ENCODE assay signal across 6 cellular contexts in the genomic region with DNA sequence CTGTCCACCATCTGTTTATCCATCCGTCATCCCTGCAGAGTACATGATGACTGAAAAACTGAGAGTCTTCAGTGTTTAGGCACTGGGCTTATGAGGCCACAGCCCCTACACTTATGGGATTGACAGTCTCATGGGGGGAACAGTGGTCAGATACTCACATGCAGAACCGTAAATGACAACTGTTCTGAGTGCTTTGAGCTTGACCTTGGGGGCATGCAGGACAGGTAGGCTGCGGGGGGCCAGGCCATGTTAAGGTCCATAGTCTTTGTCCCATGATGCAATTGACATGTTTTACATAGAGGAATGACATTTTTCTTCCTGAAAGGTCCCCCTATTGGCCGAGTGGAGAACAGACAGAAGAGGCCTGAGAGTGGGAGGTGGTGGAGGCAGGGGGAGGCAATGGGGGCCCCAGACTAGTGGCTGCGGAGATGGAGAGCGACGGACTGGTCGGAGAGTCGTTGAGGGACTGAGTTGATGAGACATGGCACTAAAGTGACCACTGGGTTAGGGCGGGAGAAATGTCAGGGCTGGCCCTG. TPM values are rescaled to one million over a fixed set of nuclear protein-coding genes. Genes with fewer than 3 reads are reported as not detected.
DNase-seq lines count a peak whose midpoint lies in the region; ATAC-seq, FAIRE-seq and TF ChIP-seq lines count a peak whose summit lies in the region.
"Not testable (repeated sequence)": the region's sequence is repeated elsewhere in the genome, so short reads cannot be mapped to it uniquely, and the experiment has no call there.

No MANE protein-coding gene starts in this region.

- not testable (repeated sequence) for H3K4me3 ChIP-seq in GM23338; HCT116 (replicated peaks in 1 of 2; ENCODE audit: low read depth in 1 of 2, low read length in 2 of 2); K562; HepG2 (replicated peaks in 1 of 3; ENCODE audit: insufficient read depth in 1 of 3, low read depth in 2 of 3, low read length in 3 of 3)

- intact Hi-C loops in HCT116 (cut with micrococcal nuclease); K562 (cut with micrococcal nuclease); HepG2 (cut with micrococcal nuclease; ENCODE audit: unreplicated experiment): not testable (repeated sequence)

- not testable (repeated sequence) for H3K27ac Mint-ChIP-seq in GM23338, WTC11
- peak overlapping the region; percentile 41 for H3K27ac Mint-ChIP-seq in activated CD4-positive, alpha-beta T cell treated with anti-CD3 and anti-CD28 coated beads, Interleukin-2, amount 10 ng/mL, durations not matched to agents 7 days and 5 days

- CTCF ChIA-PET in HCT116 (lab: Charles Lee); WTC11 (lab: Charles Lee); activated CD4-positive, alpha-beta T cell treated with anti-CD3 and anti-CD28 coated beads, Interleukin-2, amount 10 ng/mL, durations not matched to agents 7 days and 5 days (lab: Charles Lee); K562 (lab: Yijun Ruan, JAX; ENCODE audit: low intra/inter-chr PET ratio); HepG2 (lab: Yijun Ruan, JAX; ENCODE audit: low intra/inter-chr PET ratio, low total read pairs): not testable (repeated sequence)

- H3K4me2 ChIP-seq in GM23338; HCT116 (ENCODE audit: low read length); K562 (ENCODE audit: insufficient read depth, low read length); HepG2 (ENCODE audit: low read depth, low read length): not testable (repeated sequence)

- not testable (repeated sequence) for H3K4me3 Mint-ChIP-seq in GM23338; WTC11; activated CD4-positive, alpha-beta T cell treated with anti-CD3 and anti-CD28 coated beads, Interleukin-2, amount 10 ng/mL, durations not matched to agents 7 days and 5 days

- POLR2A ChIA-PET in HCT116 (lab: Charles Lee); WTC11 (lab: Charles Lee); activated CD4-positive, alpha-beta T cell treated with anti-CD3 and anti-CD28 coated beads, Interleukin-2, amount 10 ng/mL, durations not matched to agents 7 days and 5 days (lab: Charles Lee); K562 (lab: Yijun Ruan, JAX); HepG2 (lab: Yijun Ruan, JAX): not testable (repeated sequence)

- not testable (repeated sequence) for H3K9me1 ChIP-seq in K562 (ENCODE audit: control insufficient read depth, insufficient read depth, low read length)

- not testable (repeated sequence) for H3K27me3 ChIP-seq in GM23338 (ENCODE audit: insufficient read depth); HCT116 (ENCODE audit: insufficient read depth, low read length); K562 (ENCODE audit: control insufficient read depth in 2 of 2, insufficient read depth in 2 of 2, low read length in 2 of 2); HepG2 (ENCODE audit: control insufficient read depth in 1 of 2, insufficient read depth in 2 of 2, low read length in 2 of 2)

- not testable (repeated sequence) for TF ChIP-seq EP300 in K562 (IDR thresholded peaks at IDR 0.05; ENCODE audit: low read length); HepG2 (IDR thresholded peaks at IDR 0.05; ENCODE audit: low read depth in 2 of 2, low read length in 2 of 2); HepG2 (CRISPR knock-in tag; IDR thresholded peaks at IDR 0.05; ENCODE audit: borderline replicate concordance)

- H3K27me3 Mint-ChIP-seq in GM23338 (ENCODE audit: insufficient read depth, low read depth, poor library complexity); WTC11 (ENCODE audit: low read depth); activated CD4-positive, alpha-beta T cell treated with anti-CD3 and anti-CD28 coated beads, Interleukin-2, amount 10 ng/mL, durations not matched to agents 7 days and 5 days: not testable (repeated sequence)

- H3K9me3 Mint-ChIP-seq in GM23338; WTC11; activated CD4-positive, alpha-beta T cell treated with anti-CD3 and anti-CD28 coated beads, Interleukin-2, amount 10 ng/mL, durations not matched to agents 7 days and 5 days: not testable (repeated sequence)

- FAIRE-seq in K562 (lab: Jason Lieb, UNC); HepG2 (lab: Jason Lieb, UNC): not testable (repeated sequence)

- not testable (repeated sequence) for H3K27ac ChIP-seq in GM23338 (ENCODE audit: low read depth); HCT116 (ENCODE audit: low read depth, low read length); K562 (ENCODE audit: extremely low read depth, low read depth, low read length)
- H3K27ac ChIP-seq in HepG2 (ENCODE audit: extremely low read length, insufficient read depth, low read length): peak overlapping the region; percentile 94

- BruUV-seq in HCT116 (replicated peaks; lab: Mats Ljungman, UMichigan); K562 (replicated peaks; lab: Mats Ljungman, UMichigan); HepG2 (replicated peaks; lab: Mats Ljungman, UMichigan): not testable (repeated sequence)

- no CpG with 5 or more reads among the region's 10 CpGs for WGBS in K562 (ENCODE audit: insufficient coverage, low coverage, missing lambda C conversion rate)
- WGBS in HepG2 (ENCODE audit: low lambda C conversion rate): 70% methylated on average over 8 of the region's 10 CpGs

- not testable (repeated sequence) for TF ChIP-seq RAD21 in HCT116 (IDR thresholded peaks at IDR 0.05; ENCODE audit: low read depth); K562 (CRISPR knock-in tag; conservative IDR thresholded peaks at IDR 0.05 in 1 of 2, IDR thresholded peaks at IDR 0.05 in 1 of 2); HepG2 (CRISPR knock-in tag; IDR thresholded peaks at IDR 0.05)

- H3K9me3 ChIP-seq in HCT116 (ENCODE audit: control insufficient read depth in 1 of 2, insufficient read depth in 1 of 2, low read depth in 1 of 2, low read length in 2 of 2); K562 (replicated peaks; ENCODE audit: control insufficient read depth, insufficient read depth, low read depth, low read length); HepG2 (ENCODE audit: low read length): not testable (repeated sequence)

- not testable (repeated sequence) for H4K20me1 ChIP-seq in GM23338 (replicated peaks; ENCODE audit: insufficient read depth); HCT116 (ENCODE audit: insufficient read depth); K562 (replicated peaks; ENCODE audit: control insufficient read depth, insufficient read depth, low read length); HepG2 (ENCODE audit: insufficient read depth, low read length)

- not testable (repeated sequence) for H3K4me1 Mint-ChIP-seq in GM23338; WTC11; activated CD4-positive, alpha-beta T cell treated with anti-CD3 and anti-CD28 coated beads, Interleukin-2, amount 10 ng/mL, durations not matched to agents 7 days and 5 days

- not testable (repeated sequence) for TF ChIP-seq POLR2A in HCT116 (IDR thresholded peaks at IDR 0.05; ENCODE audit: borderline replicate concordance, extremely low read depth, insufficient read depth, insufficient read length); K562 (conservative IDR thresholded peaks at IDR 0.05); HepG2 (IDR thresholded peaks at IDR 0.05; ENCODE audit: insufficient read depth in 1 of 2, low read depth in 2 of 2, low read length in 2 of 2)

- not testable (repeated sequence) for H3K79me2 ChIP-seq in GM23338 (replicated peaks; ENCODE audit: insufficient read depth); HCT116 (ENCODE audit: insufficient read depth, low read length); K562 (ENCODE audit: control insufficient read depth, insufficient read depth, low read length); HepG2 (ENCODE audit: insufficient read depth, low read length)

- not testable (repeated sequence) for H3K9me2 ChIP-seq in GM23338 (ENCODE audit: insufficient read depth); HCT116 (ENCODE audit: insufficient read depth)

- TF ChIP-seq CTCF in GM23338 (conservative IDR thresholded peaks at IDR 0.05; ENCODE audit: low read depth in 2 of 2); HCT116 (IDR thresholded peaks at IDR 0.05 in 2 of 3, conservative IDR thresholded peaks at IDR 0.05 in 1 of 3; ENCODE audit: borderline replicate concordance in 1 of 3, insufficient read depth in 1 of 3, low read depth in 2 of 3, low read length in 2 of 3); WTC11 (IDR thresholded peaks at IDR 0.05); K562 (IDR thresholded peaks at IDR 0.05 in 2 of 3, conservative IDR thresholded peaks at IDR 0.05 in 1 of 3; ENCODE audit: insufficient read depth in 2 of 3, low read depth in 1 of 3, low read length in 3 of 3): not testable (repeated sequence)
- peak; percentile 52 for TF ChIP-seq CTCF in HepG2 (CRISPR knock-in tag; IDR thresholded peaks at IDR 0.05)

- H3K36me3 Mint-ChIP-seq in GM23338 (ENCODE audit: low read depth): peaks cover 14% of the 10 kb centered on the region; the same call in 2 of the 3 replicates
- H3K36me3 Mint-ChIP-seq in WTC11: peaks cover 13% of the 10 kb centered on the region
- not testable (repeated sequence) for H3K36me3 Mint-ChIP-seq in activated CD4-positive, alpha-beta T cell treated with anti-CD3 and anti-CD28 coated beads, Interleukin-2, amount 10 ng/mL, durations not matched to agents 7 days and 5 days (ENCODE audit: low read depth)

- H3F3A ChIP-seq in GM23338 (replicated peaks; ENCODE audit: low read depth): not testable (repeated sequence)

- H2AFZ ChIP-seq in GM23338; HCT116 (ENCODE audit: low read depth, low read length, poor library complexity, severe bottlenecking); K562 (ENCODE audit: low read depth, low read length); HepG2 (ENCODE audit: low read length): not testable (repeated sequence)

- in situ Hi-C loops in K562 (cut with MboI); HepG2 (cut with HindIII; ENCODE audit: extremely low pct_ligation_motif_present, low pct_unique_long_range_greater_than_20kb): not testable (repeated sequence)

- not testable (repeated sequence) for DNase-seq in GM23338 (ENCODE audit: low spot score); HCT116 (ENCODE audit: low read depth, low spot score); WTC11 (ENCODE audit: low spot score); activated CD4-positive, alpha-beta T cell treated with anti-CD3 and anti-CD28 coated beads, Interleukin-2, amount 10 ng/mL, durations not matched to agents 7 days and 5 days; K562 (ENCODE audit: extremely low read depth in 1 of 4, low spot score in 3 of 4); HepG2 (ENCODE audit: low spot score)

- H3K4me1 ChIP-seq in GM23338 (ENCODE audit: insufficient read depth); HCT116 (ENCODE audit: control insufficient read depth in 1 of 2, insufficient read depth in 2 of 2, low read length in 2 of 2); K562 (replicated peaks in 1 of 2; ENCODE audit: control insufficient read depth in 2 of 2, insufficient read depth in 2 of 2, low read length in 2 of 2): not testable (repeated sequence)
- H3K4me1 ChIP-seq in HepG2 (ENCODE audit: insufficient read depth, low read length): peaks cover 26% of the 10 kb centered on the region

- H3K36me3 ChIP-seq in GM23338 (ENCODE audit: insufficient read depth); HCT116 (ENCODE audit: control insufficient read depth in 1 of 2, insufficient read depth in 2 of 2, low read length in 2 of 2); K562 (ENCODE audit: control insufficient read depth, insufficient read depth, low read length); HepG2 (replicated peaks in 1 of 2; ENCODE audit: control insufficient read depth in 1 of 2, insufficient read depth in 2 of 2, low read length in 2 of 2): not testable (repeated sequence)

- H3K9ac ChIP-seq in HCT116 (ENCODE audit: low read length); K562 (ENCODE audit: insufficient read depth in 1 of 2, low read depth in 2 of 2, low read length in 2 of 2): not testable (repeated sequence)
- peak overlapping the region; percentile 71 for H3K9ac ChIP-seq in HepG2 (ENCODE audit: insufficient read depth, low read depth, low read length)

- ATAC-seq in GM23338 (peak; percentile 73), HCT116 (peak; percentile 77), WTC11 (peak; percentile 81), K562 (peak; percentile 64), HepG2 (peak; percentile 23)

- RAD21 ChIA-PET in HCT116 (lab: Charles Lee; ENCODE audit: low non-redundant PET in 1 of 2, low total read pairs in 2 of 2, uncharacterized antibody in 2 of 2, unreplicated experiment in 2 of 2): not testable (repeated sequence)

RNA-seq across cellular contexts. Expression of gene NOMO1, which starts 39.5 kb away (rescaled TPM):
- 95.6 and 145 TPM in 2 replicates for total RNA-seq in GM23338 (2014; rRNA removed; shearing (Covaris generic))
- polyA plus RNA-seq in GM23338 (2016; fragmentation: Nextera tagmentation; extraction: Ambion mirVana): 53.7 and 55.0 TPM in 2 replicates
- 122 TPM for total RNA-seq in HCT116 (2021; ENCODE audit: unreplicated experiment)
- 126 and 138 TPM in 2 replicates for polyA plus RNA-seq in HCT116 (2012)
- total RNA-seq in WTC11 (2021): 100.0 to 112 TPM (median 101 TPM) in 3 replicates
- total RNA-seq in activated CD4-positive, alpha-beta T cell treated with anti-CD3 and anti-CD28 coated beads, Interleukin-2, amount 10 ng/mL, durations not matched to agents 7 days and 5 days: 10 to 100 TPM; 44.1 to 54.9 TPM
- 81.8 and 143 TPM in 2 replicates for total RNA-seq in K562 (2011; cell fraction: chromatin; rRNA removed; ENCODE audit: low replicate concordance)
- total RNA-seq in K562 (2011; cell fraction: nucleolus; rRNA removed): 144 and 152 TPM in 2 replicates
- total RNA-seq in K562 (2011; cell fraction: nucleoplasm; rRNA removed): 113 and 127 TPM in 2 replicates
- total RNA-seq in K562 (2014; rRNA removed): 30.3 and 49.3 TPM in 2 replicates
- 39.0 and 42.1 TPM in 2 replicates for total RNA-seq in K562 (2014; rRNA removed; fragmentation: Illumina TruSeq; extraction: Trizol)
- 51.4 and 51.7 TPM in 2 replicates for total RNA-seq in K562 (2015; rRNA removed; fragmentation: Illumina TruSeq; extraction: Trizol)
- total RNA-seq in K562 (2021): 74.2 and 76.9 TPM in 2 replicates
- 34.6 and 38.7 TPM in 2 replicates for polyA plus RNA-seq in K562 (2011; rRNA removed)
- 31.0 and 42.1 TPM in 2 replicates for polyA plus RNA-seq in K562 (2011; cell fraction: cytosol; rRNA removed)
- 52.4 and 56.6 TPM in 2 replicates for polyA plus RNA-seq in K562 (2011; cell fraction: nucleus; rRNA removed)
- polyA plus RNA-seq in K562 (2012): 53.8 and 76.0 TPM in 2 replicates
- polyA plus RNA-seq in K562 (2014; fragmentation: Illumina TruSeq; extraction: Trizol): 90.1 and 106 TPM in 2 replicates
- polyA plus RNA-seq in K562 (2014; fragmentation: Nextera tagmentation; extraction: Ambion mirVana): 10 to 100 TPM; 13.3 to 21.7 TPM
- 27.2 and 36.5 TPM in 2 replicates for polyA plus RNA-seq in K562 (2014; rRNA removed)
- polyA minus RNA-seq in K562 (2011; rRNA and poly(A)+ RNA removed): 52.7 and 76.2 TPM in 2 replicates
- 86.1 and 86.6 TPM in 2 replicates for polyA minus RNA-seq in K562 (2011; cell fraction: cytosol; rRNA and poly(A)+ RNA removed)
- 15.9 and 37.3 TPM in 2 replicates for polyA minus RNA-seq in K562 (2011; cell fraction: nucleus; rRNA and poly(A)+ RNA removed)
- 91.7 and 176 TPM in 2 replicates for total RNA-seq in HepG2 (2016; rRNA removed; fragmentation: Illumina TruSeq; extraction: Trizol)
- 23.7 and 26.9 TPM in 2 replicates for total RNA-seq in HepG2 (2016; cell fraction: cytosol; rRNA removed; fragmentation: Illumina TruSeq; extraction: Trizol; ENCODE audit: low read depth)
- total RNA-seq in HepG2 (2016; cell fraction: insoluble cytoplasmic fraction; rRNA removed; fragmentation: Illumina TruSeq; extraction: Trizol): 79.8 and 173 TPM in 2 replicates
- total RNA-seq in HepG2 (2016; cell fraction: membrane; rRNA removed; fragmentation: Illumina TruSeq; extraction: Trizol): 56.9 and 69.3 TPM in 2 replicates
- total RNA-seq in HepG2 (2016; cell fraction: nucleus; rRNA removed; fragmentation: Illumina TruSeq; extraction: Trizol): 167 and 204 TPM in 2 replicates
- polyA plus RNA-seq in HepG2 (2011; rRNA removed): 243 and 289 TPM in 2 replicates
- polyA plus RNA-seq in HepG2 (2011; cell fraction: cytosol; rRNA removed): 201 and 203 TPM in 2 replicates
- 179 and 192 TPM in 2 replicates for polyA plus RNA-seq in HepG2 (2011; cell fraction: nucleus; rRNA removed)
- polyA plus RNA-seq in HepG2 (2012): 230 and 254 TPM in 2 replicates
- polyA plus RNA-seq in HepG2 (2016; cell fraction: cytosol; fragmentation: Illumina TruSeq; extraction: Trizol; ENCODE audit: low read depth): 21.0 and 22.5 TPM in 2 replicates
- 73.1 and 87.0 TPM in 2 replicates for polyA plus RNA-seq in HepG2 (2016; cell fraction: insoluble cytoplasmic fraction; fragmentation: Illumina TruSeq; extraction: Trizol; ENCODE audit: low read depth)
- polyA plus RNA-seq in HepG2 (2016; cell fraction: membrane; fragmentation: Illumina TruSeq; extraction: Trizol; ENCODE audit: low read depth): 39.3 and 45.7 TPM in 2 replicates
- polyA plus RNA-seq in HepG2 (2016; cell fraction: nucleus; fragmentation: Illumina TruSeq; extraction: Trizol; ENCODE audit: insufficient read depth, low read depth): 234 and 271 TPM in 2 replicates
- polyA minus RNA-seq in HepG2 (2011; rRNA and poly(A)+ RNA removed; ENCODE audit: low replicate concordance): 110 and 255 TPM in 2 replicates
- polyA minus RNA-seq in HepG2 (2011; cell fraction: cytosol; rRNA and poly(A)+ RNA removed): 286 and 433 TPM in 2 replicates
- polyA minus RNA-seq in HepG2 (2011; cell fraction: nucleus; rRNA and poly(A)+ RNA removed): 151 and 209 TPM in 2 replicates

Comparison
In these comparisons a context has a peak if more than half of its experiments do, and no peak if none do; other contexts are left out.
1. ATAC-seq: peak in every context shown above with its lines; median percentile 81 in WTC11; 77 in HCT116; 73 in GM23338; 64 in K562; 23 in HepG2.